Comparison of ENCODE assay signal across 10 cellular contexts in the genomic region with DNA sequence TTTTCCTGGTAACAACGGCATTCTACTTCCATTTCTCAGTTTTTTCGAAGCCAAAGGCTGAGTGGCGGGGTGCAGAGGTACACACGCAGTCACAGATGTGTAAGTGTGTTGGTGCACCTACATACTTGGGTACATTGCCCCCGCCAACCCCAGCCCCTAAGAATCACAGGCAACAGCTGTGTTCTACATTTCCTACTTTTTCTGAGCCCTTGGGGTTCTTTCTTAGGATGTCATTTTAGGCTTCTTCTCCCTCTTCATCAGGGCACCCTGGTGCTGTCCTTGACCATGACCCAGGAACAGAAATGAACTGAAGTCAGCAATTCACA.
"Had no signal": no experiment of that assay in that cellular context is flagged by ENCODE, and none has a peak within 500 bp of the region (broad histone marks: within the 10 kb centered on the region; RNA-seq: fewer than 3 reads in every experiment).

No MANE protein-coding gene starts in this region.

- H3K27ac Mint-ChIP-seq: T-helper 17 cell, WTC11 had no signal

- H3K27me3 ChIP-seq: foreskin keratinocyte, ovary, sigmoid colon, thyroid gland, uterus had no signal

- DNase-seq: left cardiac atrium; ovary; sigmoid colon; stimulated activated CD4-positive, alpha-beta T cell treated with anti-CD3 and anti-CD28 coated beads, Interleukin-2, amount 100 ng/mL, for 24 hours; T-helper 17 cell; thyroid gland; uterus had no signal

- H3K9me3 ChIP-seq: ovary, sigmoid colon, thyroid gland, uterus had no signal

- H3K27ac ChIP-seq: foreskin keratinocyte, ovary, sigmoid colon, thyroid gland, uterus had no signal

- ATAC-seq: T-helper 17 cell, WTC11 had no signal

- H3K4me1 ChIP-seq: sigmoid colon, thyroid gland, uterus had no signal

- H3K4me3 Mint-ChIP-seq: T-helper 17 cell, WTC11 had no signal

- H3K36me3 ChIP-seq: ovary, sigmoid colon, thyroid gland, uterus had no signal

- H3K4me3 ChIP-seq: lung, ovary, sigmoid colon, thyroid gland, uterus had no signal
